1 cellular context compared by ENCODE assay signal in genomic region chr3:58322793-58323192, GRCh38.
TF ChIP-seq lines count a peak whose summit lies in the region.

No MANE protein-coding gene starts in this region.

TF ChIP-seq in WTC11, 78 proteins besides CTCF, POLR2A, EP300 and RAD21 (continued from another document):
- TF ChIP-seq ZNF532 (CRISPR knock-in tag; IDR thresholded peaks at IDR 0.05; ENCODE audit: borderline replicate concordance) (no peak), MAX (CRISPR knock-in tag; IDR thresholded peaks at IDR 0.05) (no peak)
